ENCODE assay signal across 8 cellular contexts in the genomic region with DNA sequence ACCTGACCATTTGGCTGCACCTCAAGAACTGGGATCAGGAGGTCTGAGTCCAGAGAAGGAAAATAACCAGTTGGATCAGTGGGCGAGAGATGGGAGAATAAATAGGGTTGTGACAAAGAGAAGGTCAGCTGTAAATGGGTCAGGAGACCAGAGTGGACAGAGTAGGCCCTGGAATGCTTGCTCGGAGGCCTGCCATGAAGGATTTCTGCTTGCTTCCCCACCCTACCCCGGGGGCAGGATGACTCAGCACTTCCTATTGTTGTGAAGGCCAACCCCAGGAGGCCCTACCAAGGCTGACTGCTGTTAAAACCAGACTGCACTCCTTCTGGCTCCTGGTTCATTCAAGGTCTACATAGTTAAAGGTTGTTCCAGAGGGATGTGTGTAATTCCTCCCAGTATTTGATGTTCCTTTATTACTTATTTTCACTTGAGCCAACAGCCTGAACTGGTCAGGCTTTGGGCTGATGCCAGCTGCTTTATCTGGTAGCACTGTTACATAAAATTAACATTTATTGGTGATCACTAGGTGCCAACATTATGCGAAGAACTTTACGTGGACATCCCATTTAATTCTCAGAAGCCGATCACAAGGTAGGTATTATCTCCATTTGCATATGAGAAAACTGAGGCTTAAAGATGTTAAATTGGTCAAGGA. TPM values are rescaled to one million over a fixed set of nuclear protein-coding genes. Genes with fewer than 3 reads are reported as not detected.
A peak's percentile ranks its signal among the peaks of the same experiment; 100 is the strongest.
DNase-seq lines count a peak whose midpoint lies in the region; ATAC-seq, FAIRE-seq and TF ChIP-seq lines count a peak whose summit lies in the region.

No MANE protein-coding gene starts in this region.

- H3K27me3 ChIP-seq in PC-3 (ENCODE audit: low read length) (no peaks in the 10 kb centered on the region), bronchial epithelial cell (ENCODE audit: control insufficient read depth, insufficient read depth, low read length) (no peaks in the 10 kb centered on the region), kidney epithelial cell (ENCODE audit: control insufficient read depth, insufficient read depth, low read length) (no peaks in the 10 kb centered on the region)

- peak overlapping the region; percentile 55 for H2AFZ ChIP-seq in PC-3 (ENCODE audit: low read length)

- peak overlapping the region; percentile 70 for H3K27ac ChIP-seq in PC-3 (ENCODE audit: low read length)

- no peaks in the 10 kb centered on the region for H4K20me1 ChIP-seq in PC-3 (ENCODE audit: low read length)

- H3K4me3 ChIP-seq in PC-3 (ENCODE audit: low read length): peak overlapping the region; percentile 30; the same call in 1 of the 2 replicates
- H3K4me3 ChIP-seq in bronchial epithelial cell (ENCODE audit: low read depth, low read length): no peak overlapping the region
- H3K4me3 ChIP-seq in kidney epithelial cell (ENCODE audit: low read depth, low read length): no peak overlapping the region

- POLR2A ChIA-PET in PC-3 (lab: Charles Lee; ENCODE audit: unreplicated experiment): interaction anchor here (0.6 kb wide), 1 partner anchor 29 kb away, joined by 14 read pairs; no protein-coding TSS in a partner anchor

- H3K9ac ChIP-seq in PC-3 (ENCODE audit: low read length): peak overlapping the region; percentile 4; the same call in 1 of the 2 replicates

- TF ChIP-seq CTCF in PC-3 (conservative IDR thresholded peaks at IDR 0.05; ENCODE audit: low read depth, low read length) (no peak), bronchial epithelial cell (IDR thresholded peaks at IDR 0.05; ENCODE audit: insufficient read depth, low read length, severe bottlenecking) (no peak), kidney epithelial cell (IDR thresholded peaks at IDR 0.05; ENCODE audit: insufficient read depth, low read length, poor library complexity, severe bottlenecking) (no peak)

- CTCF ChIA-PET in PC-3 (lab: Charles Lee): no interaction called here

- peaks cover 3% of the 10 kb centered on the region for H3F3A ChIP-seq in PC-3 (ENCODE audit: low read length, unreplicated experiment)

- peaks cover 37% of the 10 kb centered on the region for H3K4me1 ChIP-seq in PC-3 (ENCODE audit: insufficient read depth, low read length)

- no peaks in the 10 kb centered on the region for H3K36me3 ChIP-seq in PC-3 (ENCODE audit: low read depth, low read length)
- H3K36me3 ChIP-seq in bronchial epithelial cell (ENCODE audit: control insufficient read depth, insufficient read depth, low read length): no peaks in the 10 kb centered on the region
- no peaks in the 10 kb centered on the region for H3K36me3 ChIP-seq in kidney epithelial cell (ENCODE audit: control insufficient read depth, insufficient read depth, low read length)

- TSS peak; percentile 94 for BruUV-seq in PC-3 (replicated peaks; lab: Mats Ljungman, UMichigan)

- no peak for FAIRE-seq in bronchial epithelial cell (lab: Jason Lieb, UNC)

- ATAC-seq in HG02884 (IDR thresholded peaks at IDR 0.05; ENCODE audit: unreplicated experiment) (peak; percentile 70), PC-3 (peak; percentile 95)

- H3K9me2 ChIP-seq in PC-3 (replicated peaks; ENCODE audit: low read length): no peaks in the 10 kb centered on the region

- no peaks in the 10 kb centered on the region for H3K79me2 ChIP-seq in PC-3 (ENCODE audit: low read length)

- no peaks in the 10 kb centered on the region for H3K9me3 ChIP-seq in PC-3 (ENCODE audit: low read length)

- DNase-seq in NCI-H82 (lab: John Stamatoyannopoulos, UW) (peak; percentile 49), NCI-H82 treated with DMSO at 0.1 percent for 48 hours (lab: John Stamatoyannopoulos, UW; ENCODE audit: unreplicated experiment) (no peak), PC-3 (peak; percentile 98), bronchial epithelial cell (ENCODE audit: low read depth) (peak; percentile 88), kidney epithelial cell (ENCODE audit: low read depth) (peak; percentile 77), D341Med (ENCODE audit: low spot score) (no peak)
- peak; percentile 1 for DNase-seq in stimulated activated CD8-positive, alpha-beta memory T cell treated with anti-CD3 and anti-CD28 coated beads, Interleukin-4, amount 100 ng/mL, for 24 hours (ENCODE audit: low read depth)

- H3K4me2 ChIP-seq in PC-3 (ENCODE audit: low read length): peak overlapping the region; percentile 64

- intact Hi-C loops in PC-3 (cut with micrococcal nuclease): loop anchor here (1.0 to 5.0 kb wide), 3 partner anchors 26 to 72 kb away; partner anchors contain the start of gene LSMEM1

RNA-seq across cellular contexts. Expression of gene IFRD1, which starts 27.3 kb away (rescaled TPM):
- 72.6 and 73.4 TPM in 2 replicates for total RNA-seq in PC-3 (2014; rRNA removed)
- 92.1 and 145 TPM in 2 replicates for total RNA-seq in bronchial epithelial cell
- 85.5 and 87.3 TPM in 2 replicates for total RNA-seq in kidney epithelial cell

RNA-seq across cellular contexts. Expression of gene LSMEM1, which starts 57.8 kb away (rescaled TPM):
- 0.15 and 0.29 TPM in 2 replicates for total RNA-seq in PC-3 (2014; rRNA removed)
- total RNA-seq in bronchial epithelial cell: 0.26 and 1.1 TPM in 2 replicates
- total RNA-seq in kidney epithelial cell: 1.3 and 1.8 TPM in 2 replicates

Comparison
In these comparisons a context has a peak if more than half of its experiments do, and no peak if none do; other contexts are left out.
1. DNase-seq: peak in NCI-H82 (single experiment), PC-3 (single experiment), bronchial epithelial cell (single experiment), kidney epithelial cell (single experiment) and stimulated activated CD8-positive, alpha-beta memory T cell treated with anti-CD3 and anti-CD28 coated beads, Interleukin-4, amount 100 ng/mL, for 24 hours (single experiment); none in NCI-H82 treated with DMSO at 0.1 percent for 48 hours (single experiment) and D341Med (single experiment).